ENCODE assay signal across 7 cellular contexts in genomic region chr2:131822237-131822721, GRCh38.
DNase-seq lines count a peak whose midpoint lies in the region; ATAC-seq, FAIRE-seq and TF ChIP-seq lines count a peak whose summit lies in the region.
"Not testable (repeated sequence)": the region's sequence is repeated elsewhere in the genome, so short reads cannot be mapped to it uniquely, and the experiment has no call there.

No MANE protein-coding gene starts in this region.

- TF ChIP-seq CTCF in DOHH2 (IDR thresholded peaks at IDR 0.05; ENCODE audit: low read depth, low read length, poor library complexity, severe bottlenecking) = peak; percentile 45
- TF ChIP-seq CTCF in GM13977 (IDR thresholded peaks at IDR 0.05; ENCODE audit: extremely low read depth, insufficient read depth, missing control alignments) = peak; percentile 22
- 0 out of 2 replicates have a peak, but pooled peaks have one; percentile 24 for TF ChIP-seq CTCF in LNCaP clone FGC (IDR thresholded peaks at IDR 0.05; ENCODE audit: control insufficient read depth, extremely low read depth, insufficient read depth)
- TF ChIP-seq CTCF in OCI-LY7 (conservative IDR thresholded peaks at IDR 0.05; ENCODE audit: low read length) = peak; percentile 35; the same call in 1 of the 2 replicates
- peak in 2 of 3 experiments; percentile 2 to 30; a peak in 1 of 6 replicates for TF ChIP-seq CTCF in GM12878 (IDR thresholded peaks at IDR 0.05 in 2 of 3, conservative IDR thresholded peaks at IDR 0.05 in 1 of 3; ENCODE audit: control insufficient read depth in 2 of 3, extremely low read depth in 1 of 3, insufficient read depth in 1 of 3, low read depth in 3 of 3, low read length in 3 of 3)
- TF ChIP-seq CTCF in foreskin keratinocyte (conservative IDR thresholded peaks at IDR 0.05) = peak; percentile 16

- not testable (repeated sequence) for H3K9ac ChIP-seq in GM12878 (ENCODE audit: control insufficient read depth, insufficient read depth, low read length); neuronal stem cell (ENCODE audit: low read depth, low read length, poor library complexity)

- H2BK12ac ChIP-seq in neuronal stem cell (ENCODE audit: low read length) = not testable (repeated sequence)

- not testable (repeated sequence) for H3F3A ChIP-seq in DOHH2 (ENCODE audit: control insufficient read depth, insufficient read depth)

- H3K4me2 ChIP-seq in DOHH2 (ENCODE audit: low read length); OCI-LY7 (ENCODE audit: low read length); GM12878 (ENCODE audit: control insufficient read depth, insufficient read depth); neuronal stem cell (ENCODE audit: insufficient read depth, low read length, poor library complexity, severe bottlenecking): not testable (repeated sequence)

- H3K9me2 ChIP-seq in DOHH2 (replicated peaks; ENCODE audit: control insufficient read depth, low read length); OCI-LY7 (ENCODE audit: insufficient read depth, low read length): not testable (repeated sequence)

- peak overlapping the region; percentile 3 for H4K8ac ChIP-seq in neuronal stem cell (ENCODE audit: low read depth, low read length)

- not testable (repeated sequence) for TF ChIP-seq RAD21 in GM12878 (IDR thresholded peaks at IDR 0.05; ENCODE audit: insufficient read depth, low read depth, low read length)

- H3K18ac ChIP-seq in neuronal stem cell (ENCODE audit: low read length) = peak overlapping the region; percentile 4

- in situ Hi-C loops in GM13977 (cut with MboI; ENCODE audit: low pct_unique_long_range_greater_than_20kb, low sequenced_read_pairs, unreplicated experiment) = not testable (repeated sequence)
- in situ Hi-C loops in GM12878 (cut with MboI) = loop anchor here (25.0 kb wide), 1 partner anchor 1485 kb away; the partner anchor contains the start of gene IMP4

- SMC1A ChIA-PET in GM12878 (lab: Charles Lee; ENCODE audit: uncharacterized antibody, unreplicated experiment) = not testable (repeated sequence)

- H3K79me2 ChIP-seq in DOHH2 (ENCODE audit: control insufficient read depth, low read length); OCI-LY7 (ENCODE audit: insufficient read depth, low read depth, low read length); GM12878 (ENCODE audit: control insufficient read depth, insufficient read depth, low read length): not testable (repeated sequence)

- H3K9me3 ChIP-seq in DOHH2 (ENCODE audit: control insufficient read depth, insufficient read depth, low read length); OCI-LY7 (ENCODE audit: low read length); GM12878 (replicated peaks; ENCODE audit: control insufficient read depth, insufficient read depth, low read length); neuronal stem cell (replicated peaks in 1 of 2; ENCODE audit: control insufficient read depth in 2 of 2, insufficient read depth in 1 of 2, low read depth in 1 of 2, low read length in 2 of 2): not testable (repeated sequence)

- POLR2A ChIA-PET in OCI-LY7 (lab: Charles Lee); GM12878 (lab: Charles Lee): not testable (repeated sequence)

- RAD21 ChIA-PET in GM12878 (lab: Charles Lee; ENCODE audit: unreplicated experiment) = not testable (repeated sequence)

- not testable (repeated sequence) for H3K4me3 ChIP-seq in DOHH2 (ENCODE audit: low read length); LNCaP clone FGC (ENCODE audit: low read depth, low read length); OCI-LY7 (ENCODE audit: low read depth, low read length, poor library complexity, severe bottlenecking); GM12878; neuronal stem cell (ENCODE audit: low read length in 2 of 2)

- H3K27me3 ChIP-seq in DOHH2 (ENCODE audit: control insufficient read depth, low read length); GM12878 (replicated peaks in 1 of 2; ENCODE audit: control insufficient read depth in 2 of 2, insufficient read depth in 2 of 2, low read length in 1 of 2); foreskin keratinocyte; neuronal stem cell (ENCODE audit: control insufficient read depth in 3 of 3, insufficient read depth in 3 of 3, low read depth in 1 of 3, low read length in 3 of 3): not testable (repeated sequence)

- not testable (repeated sequence) for H3K4ac ChIP-seq in neuronal stem cell (ENCODE audit: low read length)

- CTCF ChIA-PET in OCI-LY7 (lab: Charles Lee; ENCODE audit: unreplicated experiment); GM12878 (lab: Yijun Ruan, JAX): not testable (repeated sequence)

- H2AK5ac ChIP-seq in neuronal stem cell (ENCODE audit: low read depth, low read length) = not testable (repeated sequence)

- H3K4me1 ChIP-seq in DOHH2 (ENCODE audit: control insufficient read depth, low read length); OCI-LY7 (ENCODE audit: insufficient read depth, low read length, poor library complexity, severe bottlenecking); GM12878 (ENCODE audit: control insufficient read depth, insufficient read depth, low read length); foreskin keratinocyte; neuronal stem cell (ENCODE audit: control insufficient read depth in 2 of 2, insufficient read depth in 1 of 2, low read depth in 1 of 2, low read length in 2 of 2): not testable (repeated sequence)

- not testable (repeated sequence) for H3K23ac ChIP-seq in neuronal stem cell (ENCODE audit: low read depth, low read length, poor library complexity)

- not testable (repeated sequence) for H2BK5ac ChIP-seq in neuronal stem cell (ENCODE audit: low read length)

- BruUV-seq in OCI-LY7 (replicated peaks; lab: Mats Ljungman, UMichigan); GM12878 (replicated peaks; lab: Mats Ljungman, UMichigan): not testable (repeated sequence)

- not testable (repeated sequence) for H3K79me1 ChIP-seq in neuronal stem cell (ENCODE audit: low read depth, low read length)

- not testable (repeated sequence) for FAIRE-seq in GM12878 (lab: Jason Lieb, UNC)

- ATAC-seq in GM12878, foreskin keratinocyte: not testable (repeated sequence)

- not testable (repeated sequence) for H2AFZ ChIP-seq in OCI-LY7 (ENCODE audit: low read length); GM12878 (ENCODE audit: control insufficient read depth, low read depth, low read length); neuronal stem cell (ENCODE audit: low read length)

- TF ChIP-seq EP300 in GM12878 (IDR thresholded peaks at IDR 0.05; ENCODE audit: borderline replicate concordance in 1 of 2, control insufficient read depth in 1 of 2, low read depth in 2 of 2, low read length in 2 of 2) = not testable (repeated sequence)

- H4K20me1 ChIP-seq in DOHH2 (ENCODE audit: control insufficient read depth, insufficient read depth, low read depth, low read length); OCI-LY7 (ENCODE audit: insufficient read depth, low read length); GM12878 (ENCODE audit: control insufficient read depth, insufficient read depth): not testable (repeated sequence)

- DNase-seq in GM13977 (ENCODE audit: low spot score); LNCaP clone FGC (ENCODE audit: low read depth); OCI-LY7 (ENCODE audit: low spot score); GM12878 (ENCODE audit: low read depth, low spot score); foreskin keratinocyte; neuronal stem cell (ENCODE audit: low spot score): not testable (repeated sequence)

- H4K91ac ChIP-seq in neuronal stem cell (ENCODE audit: low read depth, low read length, poor library complexity) = not testable (repeated sequence)

- TF ChIP-seq POLR2A in GM12878 (IDR thresholded peaks at IDR 0.05; ENCODE audit: low read depth, low read length) = not testable (repeated sequence)

- intact Hi-C loops in OCI-LY7 (cut with micrococcal nuclease; ENCODE audit: unreplicated experiment); GM12878 (cut with micrococcal nuclease; ENCODE audit: unreplicated experiment): not testable (repeated sequence)

- H3K27ac ChIP-seq in DOHH2 (ENCODE audit: low read depth, low read length); OCI-LY7 (ENCODE audit: low read depth, low read length, poor library complexity, severe bottlenecking); GM12878 (ENCODE audit: control insufficient read depth, insufficient read depth); foreskin keratinocyte; neuronal stem cell (replicated peaks; ENCODE audit: low read length): not testable (repeated sequence)

- H2BK15ac ChIP-seq in neuronal stem cell (ENCODE audit: low read length) = not testable (repeated sequence)

- H2BK120ac ChIP-seq in neuronal stem cell (ENCODE audit: low read depth, low read length) = not testable (repeated sequence)

- WGBS in GM12878 (ENCODE audit: insufficient coverage, insufficient replicate concordance, low lambda C conversion rate, missing lambda C conversion rate) = 7% methylated on average over 2 of the region's 3 CpGs
- WGBS in neuronal stem cell (ENCODE audit: extremely low coverage in 2 of 2, insufficient read length in 2 of 2, insufficient replicate concordance in 1 of 2), 2 donors = no CpG with 5 or more reads among the region's 3 CpGs

- not testable (repeated sequence) for H3K14ac ChIP-seq in neuronal stem cell (ENCODE audit: low read length)

- H3K36me3 ChIP-seq in DOHH2 (ENCODE audit: control insufficient read depth, low read length); OCI-LY7 (ENCODE audit: insufficient read depth, low read length); GM12878 (ENCODE audit: control insufficient read depth in 2 of 2, insufficient read depth in 2 of 2, low read length in 1 of 2); neuronal stem cell (replicated peaks in 1 of 2; ENCODE audit: control insufficient read depth in 2 of 2, insufficient read depth in 2 of 2, low read length in 2 of 2): not testable (repeated sequence)
